Comparison of ENCODE assay signal across 1 cellular context in genomic region chr1:212944209-212944901, GRCh38.
TF ChIP-seq lines count a peak whose summit lies in the region.

No MANE protein-coding gene starts in this region.

TF ChIP-seq in HepG2, 621 proteins besides CTCF, POLR2A, EP300 and RAD21 (continued from another document):
- TF ChIP-seq ARID5B (CRISPR knock-in tag; IDR thresholded peaks at IDR 0.05) (no peak), ZBTB37 (CRISPR knock-in tag; IDR thresholded peaks at IDR 0.05) (no peak), HNRNPH1 (optimal IDR thresholded peaks at IDR 0.05; ENCODE audit: low read depth, low read length) (no peak), POGK (CRISPR knock-in tag; conservative IDR thresholded peaks at IDR 0.05) (no peak), ZKSCAN8 (CRISPR knock-in tag; IDR thresholded peaks at IDR 0.05; ENCODE audit: borderline replicate concordance) (no peak), TEF (CRISPR knock-in tag; IDR thresholded peaks at IDR 0.05) (no peak), BCLAF1 (IDR thresholded peaks at IDR 0.05) (no peak), KLF13 (CRISPR knock-in tag; IDR thresholded peaks at IDR 0.05) (no peak), GPN1 (CRISPR knock-in tag; IDR thresholded peaks at IDR 0.05; ENCODE audit: borderline replicate concordance) (no peak), ONECUT2 (CRISPR knock-in tag; IDR thresholded peaks at IDR 0.05) (no peak), ZNF101 (CRISPR knock-in tag; IDR thresholded peaks at IDR 0.05; ENCODE audit: borderline replicate concordance, low read depth) (no peak), MEIS2 (CRISPR knock-in tag; IDR thresholded peaks at IDR 0.05) (no peak), ZNF451 (CRISPR knock-in tag; IDR thresholded peaks at IDR 0.05) (no peak)
